Comparison of ENCODE assay signal across 1 cellular context in genomic region chr15:40843183-40843884, GRCh38.
TF ChIP-seq lines count a peak whose summit lies in the region.

No MANE protein-coding gene starts in this region.

TF ChIP-seq in IMR-90, 13 proteins besides CTCF, POLR2A, EP300 and RAD21 (continued from another document):
- no peak for TF ChIP-seq USF2 (IDR thresholded peaks at IDR 0.05; ENCODE audit: low read depth, low read length)
TF ChIP-seq in IMR-90: peak in this region for 0.
